Comparison of ENCODE assay signal across 21 cellular contexts in the genomic region with DNA sequence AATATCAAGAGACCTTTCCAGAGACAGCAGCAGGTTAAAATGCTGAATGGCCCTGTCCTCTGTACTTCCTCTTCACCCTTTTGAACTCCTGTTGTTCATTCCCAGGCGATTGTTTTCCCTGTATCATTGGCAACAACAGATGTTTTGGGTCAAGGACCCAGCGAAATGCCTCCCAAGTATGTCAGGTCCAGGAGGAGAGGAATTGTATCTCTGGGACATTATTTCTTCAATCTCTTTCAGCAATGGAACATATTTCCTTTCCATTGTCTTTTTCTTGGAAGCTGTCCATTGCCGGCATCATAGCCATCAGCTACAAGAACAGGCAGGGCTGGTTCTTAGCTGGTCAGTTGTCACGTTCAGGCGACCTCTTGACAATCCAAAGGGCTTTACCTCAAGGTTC.
A peak's percentile ranks its signal among the peaks of the same experiment; 100 is the strongest.
DNase-seq lines count a peak whose midpoint lies in the region; FAIRE-seq and TF ChIP-seq lines count a peak whose summit lies in the region.
"Had no signal": no experiment of that assay in that cellular context is flagged by ENCODE, and none has a peak within 500 bp of the region (broad histone marks: within the 10 kb centered on the region; RNA-seq: fewer than 3 reads in every experiment).

No MANE protein-coding gene starts in this region.

- peaks cover 9% of the 10 kb centered on the region for H3K27me3 Mint-ChIP-seq in astrocyte (ENCODE audit: low read depth, unreplicated experiment)

- CTCF ChIA-PET in mammary epithelial cell (lab: Charles Lee; ENCODE audit: low non-redundant PET): no interaction called here

- FAIRE-seq in astrocyte (lab: Jason Lieb, UNC): no peak
- FAIRE-seq: GM12891, pancreas had no signal

- peaks cover 37% of the 10 kb centered on the region for H3K4me1 Mint-ChIP-seq in astrocyte (ENCODE audit: low read depth, unreplicated experiment)

- WGBS in mammary epithelial cell (ENCODE audit: low coverage, missing lambda C conversion rate): 67% methylated on average over 5 of the region's 5 CpGs

- H3K4me1 ChIP-seq in astrocyte (ENCODE audit: insufficient read depth, low read length): peaks cover 60% of the 10 kb centered on the region
- H3K4me1 ChIP-seq in mammary epithelial cell (ENCODE audit: insufficient read depth, low read length): peaks cover 24% of the 10 kb centered on the region
- H3K4me1 ChIP-seq in HAP-1: peaks cover 1% of the 10 kb centered on the region; the same call in 1 of the 2 replicates
- H3K4me1 ChIP-seq: pancreas had no signal

- H3K27me3 ChIP-seq in astrocyte (ENCODE audit: insufficient read depth, low read length): no peaks in the 10 kb centered on the region
- no peaks in the 10 kb centered on the region for H3K27me3 ChIP-seq in mammary epithelial cell (ENCODE audit: insufficient read depth, low read length)
- peaks cover 8% of the 10 kb centered on the region for H3K27me3 ChIP-seq in HAP-1 (ENCODE audit: low read depth)
- H3K27me3 ChIP-seq: pancreas had no signal

- intact Hi-C loops in mammary epithelial cell (cut with micrococcal nuclease): no loop called here

- H3K79me2 ChIP-seq in astrocyte (ENCODE audit: insufficient read depth, low read length): no peaks in the 10 kb centered on the region
- H3K79me2 ChIP-seq in mammary epithelial cell (ENCODE audit: insufficient read depth, low read length): no peaks in the 10 kb centered on the region

- H3K4me3 Mint-ChIP-seq in astrocyte (ENCODE audit: unreplicated experiment): no peak overlapping the region
- H3K4me3 Mint-ChIP-seq: brain; dendritic cell treated with granulocyte-macrophage colony-stimulating factor and Interleukin-4, amounts not matched to agents 40 ng/mL and 50 ng/mL, for 4 days had no signal

- H3K4me3 ChIP-seq in astrocyte (ENCODE audit: insufficient read depth, low read depth, low read length) (no peak overlapping the region), fibroblast of the aortic adventitia (ENCODE audit: low read depth, low read length) (no peak overlapping the region), mammary epithelial cell (replicated peaks in 1 of 3; ENCODE audit: insufficient read depth in 1 of 3, low read depth in 2 of 3, low read length in 3 of 3) (no peak overlapping the region), HAP-1 (no peak overlapping the region)
- H3K4me3 ChIP-seq: pancreas had no signal

- dilution Hi-C loops in mammary epithelial cell (cut with HindIII; ENCODE audit: low sequenced_read_pairs): no loop called here

- BruUV-seq in mammary epithelial cell (replicated peaks; lab: Mats Ljungman, UMichigan): no TSS peak

- H3K9me3 ChIP-seq in astrocyte (ENCODE audit: insufficient read depth, low read depth, low read length) (no peaks in the 10 kb centered on the region), mammary epithelial cell (replicated peaks; ENCODE audit: insufficient read depth, low read length) (no peaks in the 10 kb centered on the region), HAP-1 (no peaks in the 10 kb centered on the region)
- H3K9me3 ChIP-seq: pancreas had no signal

- H2AFZ ChIP-seq in astrocyte (ENCODE audit: low read depth, low read length): no peak overlapping the region
- no peak overlapping the region for H2AFZ ChIP-seq in mammary epithelial cell (ENCODE audit: low read depth, low read length)

- DNase-seq in G401 (ENCODE audit: low spot score): peak; percentile 31
- DNase-seq in astrocyte (ENCODE audit: low read depth): no peak
- peak; percentile 38 for DNase-seq in fibroblast of the aortic adventitia (ENCODE audit: low read depth)
- DNase-seq in pulmonary artery endothelial cell (ENCODE audit: low read depth, low spot score): peak; percentile 73
- no peak for DNase-seq in mammary epithelial cell
- no peak for DNase-seq in stimulated activated CD4-positive, alpha-beta T cell treated with anti-CD3 and anti-CD28 coated beads, Interleukin-4, amount 100 ng/mL, for 1 hour
- no peak for DNase-seq in NCI-H2107 (lab: John Stamatoyannopoulos, UW)
- DNase-seq in HAP-1 (ENCODE audit: low spot score in 2 of 2): no peak
- DNase-seq: H7; KBM-7; left colon; NCI-H187; NK-92 treated with Interleukin-12 subunit alpha and Interleukin-12 subunit beta, amount 100 ng/mL, for 24 hours; pancreas; substantia nigra; T1000 had no signal

- no peak for TF ChIP-seq CTCF in astrocyte (IDR thresholded peaks at IDR 0.05; ENCODE audit: insufficient read depth, low read depth, low read length)
- TF ChIP-seq CTCF in fibroblast of the aortic adventitia (IDR thresholded peaks at IDR 0.05; ENCODE audit: insufficient read depth, low read length): no peak
- TF ChIP-seq CTCF in mammary epithelial cell (conservative IDR thresholded peaks at IDR 0.05 in 1 of 2, IDR thresholded peaks at IDR 0.05 in 1 of 2; ENCODE audit: extremely low read depth in 1 of 2, insufficient read depth in 1 of 2, low read depth in 1 of 2, low read length in 2 of 2): no peak

- H4K20me1 ChIP-seq in astrocyte (ENCODE audit: insufficient read depth, low read length) (no peaks in the 10 kb centered on the region), mammary epithelial cell (ENCODE audit: insufficient read depth, low read length) (no peaks in the 10 kb centered on the region)

- peak overlapping the region; percentile 17 for H3K9ac ChIP-seq in astrocyte (ENCODE audit: low read length)
- no peak overlapping the region for H3K9ac ChIP-seq in mammary epithelial cell (ENCODE audit: insufficient read depth, low read length)

- H3K36me3 Mint-ChIP-seq in astrocyte (ENCODE audit: low read depth, unreplicated experiment): peaks cover 10% of the 10 kb centered on the region
- H3K36me3 Mint-ChIP-seq: activated naive CD4-positive, alpha-beta T cell treated with anti-CD3 and anti-CD28 coated beads, Interleukin-2, amount 50 U/mL, for 72 hours had no signal

- peak overlapping the region; percentile 70 for H3K27ac ChIP-seq in astrocyte (ENCODE audit: low read depth, low read length)
- H3K27ac ChIP-seq in mammary epithelial cell (ENCODE audit: insufficient read depth, low read depth, low read length): no peak overlapping the region
- H3K27ac ChIP-seq: pancreas, RWPE1 had no signal

- H3K4me2 ChIP-seq in astrocyte (ENCODE audit: low read length): peak overlapping the region; percentile 57
- no peak overlapping the region for H3K4me2 ChIP-seq in mammary epithelial cell (ENCODE audit: insufficient read depth, low read depth, low read length)

- peaks cover 11% of the 10 kb centered on the region for H3K36me3 ChIP-seq in astrocyte (ENCODE audit: insufficient read depth, low read length)
- H3K36me3 ChIP-seq in mammary epithelial cell (ENCODE audit: insufficient read depth, low read length): peaks cover 2% of the 10 kb centered on the region
- H3K36me3 ChIP-seq in HAP-1 (replicated peaks): no peaks in the 10 kb centered on the region
- H3K36me3 ChIP-seq: pancreas had no signal

- peak overlapping the region; percentile 11 for H3K27ac Mint-ChIP-seq in astrocyte (ENCODE audit: unreplicated experiment)
- H3K27ac Mint-ChIP-seq: activated naive CD4-positive, alpha-beta T cell treated with anti-CD3 and anti-CD28 coated beads, Interleukin-2, amount 50 U/mL, for 72 hours; dendritic cell treated with granulocyte-macrophage colony-stimulating factor and Interleukin-4, amounts not matched to agents 40 ng/mL and 50 ng/mL, for 4 days had no signal

- H3K9me3 Mint-ChIP-seq in astrocyte (ENCODE audit: unreplicated experiment): no peaks in the 10 kb centered on the region
- H3K9me3 Mint-ChIP-seq: activated naive CD4-positive, alpha-beta T cell treated with anti-CD3 and anti-CD28 coated beads, Interleukin-2, amount 50 U/mL, for 72 hours; brain; dendritic cell treated with granulocyte-macrophage colony-stimulating factor and Interleukin-4, amounts not matched to agents 40 ng/mL and 50 ng/mL, for 4 days had no signal

- in situ Hi-C loops in G401 (cut with HindIII; ENCODE audit: low sequenced_read_pairs) (no loop called here), mammary epithelial cell (cut with MboI; ENCODE audit: low sequenced_read_pairs in 2 of 2) (no loop called here), HAP-1 (cut with MboI; ENCODE audit: low sequenced_read_pairs) (no loop called here)

Comparison
In these comparisons a context has a peak if more than half of its experiments do, and no peak if none do; other contexts are left out.
1. DNase-seq: peak in G401 (single experiment), fibroblast of the aortic adventitia (single experiment) and pulmonary artery endothelial cell (single experiment); none in astrocyte (single experiment), mammary epithelial cell (single experiment), stimulated activated CD4-positive, alpha-beta T cell treated with anti-CD3 and anti-CD28 coated beads, Interleukin-4, amount 100 ng/mL, for 1 hour (single experiment), NCI-H2107 (single experiment) and HAP-1 (0 of 2).